Comparison of ENCODE assay signal across 11 cellular contexts in the genomic region with DNA sequence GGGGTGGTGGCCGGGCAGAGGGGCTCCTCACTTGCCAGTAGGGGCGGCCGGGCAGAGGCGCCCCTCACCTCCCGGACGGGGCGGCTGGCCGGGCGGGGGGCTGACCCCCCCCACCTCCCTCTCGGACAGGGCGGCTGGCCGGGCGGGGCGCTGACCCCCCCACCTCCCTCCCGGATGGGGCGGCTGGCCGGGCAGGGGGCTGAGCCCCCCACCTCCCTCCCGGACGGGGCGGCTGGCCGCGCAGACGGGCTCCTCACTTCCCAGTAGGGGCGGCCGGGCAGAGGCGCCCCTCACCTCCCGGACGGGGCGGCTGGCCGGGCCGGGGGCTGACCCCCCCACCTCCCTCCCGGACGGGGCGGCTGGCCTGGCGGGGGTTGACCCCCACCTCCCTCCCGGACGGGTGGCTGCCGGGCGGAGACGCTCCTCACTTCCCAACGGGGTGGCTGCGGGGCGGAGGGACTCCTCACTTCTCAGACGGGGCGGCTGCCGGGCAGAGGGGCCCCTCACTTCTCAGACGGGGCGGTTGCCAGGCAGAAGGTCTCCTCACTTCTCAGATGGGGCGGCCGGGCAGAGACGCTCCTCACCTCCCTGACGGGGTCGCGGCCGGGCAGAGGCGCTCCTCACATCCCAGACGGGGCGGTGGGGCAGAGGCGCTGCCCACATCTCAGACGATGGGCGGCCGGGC. TPM values are rescaled to one million over a fixed set of nuclear protein-coding genes. Genes with fewer than 3 reads are reported as not detected.
DNase-seq lines count a peak whose midpoint lies in the region; ATAC-seq, FAIRE-seq and TF ChIP-seq lines count a peak whose summit lies in the region.
"Not testable (repeated sequence)": the region's sequence is repeated elsewhere in the genome, so short reads cannot be mapped to it uniquely, and the experiment has no call there.
"Had no signal": no experiment of that assay in that cellular context is flagged by ENCODE, and none has a peak within 500 bp of the region (broad histone marks: within the 10 kb centered on the region; RNA-seq: fewer than 3 reads in every experiment).

No MANE protein-coding gene starts in this region.

- not testable (repeated sequence) for H3K36me3 ChIP-seq in kidney (ENCODE audit: control insufficient read depth in 1 of 2, insufficient read depth in 2 of 2, low read length in 2 of 2)

- H3K27ac ChIP-seq in right cardiac atrium (ENCODE audit: low read length); kidney (ENCODE audit: low read depth in 2 of 2, low read length in 2 of 2): not testable (repeated sequence)

- WGBS in right cardiac atrium, result 95% methylated on average over 51 of the region's 62 CpGs

- not testable (repeated sequence) for H3K4me1 ChIP-seq in right cardiac atrium (ENCODE audit: control insufficient read depth, insufficient read depth, low read length); kidney (ENCODE audit: control insufficient read depth in 1 of 2, insufficient read depth in 1 of 2, low read depth in 1 of 2, low read length in 2 of 2)

- intact Hi-C loops in right cardiac atrium (cut with DNase I); kidney (cut with DNase I); posterior vena cava (cut with DNase I): not testable (repeated sequence)

- FAIRE-seq in kidney (lab: Jason Lieb, UNC), result not testable (repeated sequence)

- not testable (repeated sequence) for ATAC-seq in right cardiac atrium

- H3K27me3 ChIP-seq in right cardiac atrium (ENCODE audit: control insufficient read depth, insufficient read depth), result not testable (repeated sequence)

- not testable (repeated sequence) for H3K9ac ChIP-seq in kidney (ENCODE audit: low read length in 2 of 2)

- H3K9me3 ChIP-seq in right cardiac atrium (ENCODE audit: control insufficient read depth, low read length); kidney (ENCODE audit: control insufficient read depth in 1 of 2, low read length in 2 of 2): not testable (repeated sequence)

- DNase-seq in right cardiac atrium, result peak in 2 of 3 donors; percentile 37 to 53
- peak; percentile 82 for DNase-seq in kidney
- DNase-seq in posterior vena cava (ENCODE audit: low spot score), result peak; percentile 62

- H3K4me3 ChIP-seq in right cardiac atrium (ENCODE audit: low read length); kidney (ENCODE audit: low read length in 2 of 2): not testable (repeated sequence)

- TF ChIP-seq CTCF in kidney (IDR thresholded peaks at IDR 0.05; ENCODE audit: borderline replicate concordance, extremely low read depth, insufficient read depth), result not testable (repeated sequence)

RNA-seq across cellular contexts. Expression of gene NCKAP1L, which starts 9.4 kb away (rescaled TPM):
- total RNA-seq in right cardiac atrium, result 10 to 100 TPM in 2 of 4 donors, 1 to 10 TPM in 2; 7.0 to 13.0 (median 10.3) TPM
- polyA plus RNA-seq in right cardiac atrium, result 1.1 TPM
- 36.3 TPM for total RNA-seq in kidney
- polyA plus RNA-seq in kidney (ENCODE audit: insufficient read depth, low read depth, low replicate concordance), result 1.8 TPM
- total RNA-seq in posterior vena cava, result 10 to 100 TPM; 41.4 to 46.4 TPM
- total RNA-seq: A172, Caco-2, Calu3 had no signal
- polyA plus RNA-seq: AG04450 had no signal

RNA-seq across cellular contexts. Expression of gene GTSF1, which starts 14.8 kb away (rescaled TPM):
- total RNA-seq in right cardiac atrium (under 1 TPM in 1 of 4 donors, not detected in 3; 0.79 TPM), kidney (0.72 TPM), posterior vena cava (under 1 TPM in 1 of 2 donors, not detected in 1; 0.69 TPM)
- polyA plus RNA-seq in right cardiac atrium (not detected), kidney (ENCODE audit: insufficient read depth, low read depth, low replicate concordance) (not detected)
- total RNA-seq: A172, A673, Caco-2, Daoy had no signal
- polyA plus RNA-seq: A549, AG04450, BJ had no signal
